ENCODE assay signal across 1 cellular context in genomic region chr6:113969888-113970807, GRCh38.
TF ChIP-seq lines count a peak whose summit lies in the region.

No MANE protein-coding gene starts in this region.

TF ChIP-seq in WTC11, 78 proteins besides CTCF, POLR2A, EP300 and RAD21 (continued from another document):
- TF ChIP-seq CDX4 (CRISPR knock-in tag; IDR thresholded peaks at IDR 0.05; ENCODE audit: borderline replicate concordance) (no peak), KAT7 (CRISPR knock-in tag; IDR thresholded peaks at IDR 0.05; ENCODE audit: borderline replicate concordance) (peak; percentile 74), NR3C1 (CRISPR knock-in tag; conservative IDR thresholded peaks at IDR 0.05; ENCODE audit: low read depth) (no peak), HMGXB4 (CRISPR knock-in tag; IDR thresholded peaks at IDR 0.05) (0 out of 2 replicates have a peak, but pooled peaks have one; percentile 18), USF2 (CRISPR knock-in tag; IDR thresholded peaks at IDR 0.05) (no peak), JAZF1 (CRISPR knock-in tag; IDR thresholded peaks at IDR 0.05) (no peak), ETV6 (CRISPR knock-in tag; IDR thresholded peaks at IDR 0.05) (no peak), SOX15 (CRISPR knock-in tag; IDR thresholded peaks at IDR 0.05) (no peak), ZMAT4 (CRISPR knock-in tag; IDR thresholded peaks at IDR 0.05) (no peak), FOXP1 (CRISPR knock-in tag; IDR thresholded peaks at IDR 0.05; ENCODE audit: borderline replicate concordance) (0 out of 2 replicates have a peak, but pooled peaks have one; percentile 16), E2F4 (CRISPR knock-in tag; IDR thresholded peaks at IDR 0.05; ENCODE audit: borderline replicate concordance, low read depth) (no peak; the same call in 1 of the 2 replicates), ZNF416 (CRISPR knock-in tag; IDR thresholded peaks at IDR 0.05) (no peak), MLX (CRISPR knock-in tag; IDR thresholded peaks at IDR 0.05) (peak; percentile 23; the same call in 1 of the 2 replicates), ZSCAN18 (CRISPR knock-in tag; IDR thresholded peaks at IDR 0.05) (no peak), ESRRA (CRISPR knock-in tag; IDR thresholded peaks at IDR 0.05; ENCODE audit: borderline replicate concordance) (peak; percentile 52; the same call in 1 of the 2 replicates), ZNF138 (CRISPR knock-in tag; conservative IDR thresholded peaks at IDR 0.05) (no peak), ZNF317 (CRISPR knock-in tag; IDR thresholded peaks at IDR 0.05; ENCODE audit: borderline replicate concordance, low read depth) (no peak), SP1 (CRISPR knock-in tag; conservative IDR thresholded peaks at IDR 0.05) (peak; percentile 27; the same call in 1 of the 2 replicates), NFATC4 (CRISPR knock-in tag; IDR thresholded peaks at IDR 0.05) (no peak; the same call in 1 of the 2 replicates)
